ENCODE assay signal across 8 cellular contexts in the genomic region with DNA sequence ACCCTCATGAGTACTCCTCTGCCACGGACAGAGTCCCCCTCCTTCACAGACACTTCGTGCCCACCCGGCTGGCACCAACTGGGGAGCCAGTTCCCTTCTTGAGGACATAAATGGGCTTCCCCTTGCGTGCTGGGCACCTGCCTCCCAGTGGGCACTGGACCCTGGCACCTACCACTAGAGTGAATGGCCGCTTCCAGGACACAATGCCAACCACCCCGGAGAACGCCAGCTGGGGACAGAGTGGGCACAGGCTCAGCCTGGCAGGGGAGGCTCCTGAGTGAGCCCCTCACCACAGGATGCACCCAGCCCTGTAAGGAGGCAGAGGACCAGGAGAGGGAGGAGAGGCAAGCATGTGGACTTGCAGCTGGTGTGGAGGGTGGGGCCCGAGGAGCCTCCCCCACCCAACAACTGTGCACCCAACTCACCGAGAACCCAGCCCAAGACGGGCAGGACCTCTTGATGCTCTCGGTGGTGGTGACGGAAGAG. TPM values are rescaled to one million over a fixed set of nuclear protein-coding genes. Genes with fewer than 3 reads are reported as not detected.
DNase-seq lines count a peak whose midpoint lies in the region; ATAC-seq and TF ChIP-seq lines count a peak whose summit lies in the region.

No MANE protein-coding gene starts in this region.

- H3K9me3 Mint-ChIP-seq in nephron progenitor cell = no peaks in the 10 kb centered on the region

- peak overlapping the region; percentile 83 for H3K27ac ChIP-seq in BLaER1
- peak overlapping the region; percentile 54 to 99 (median 97) for H3K27ac ChIP-seq in dorsolateral prefrontal cortex

- ATAC-seq in HG03159 (IDR thresholded peaks at IDR 0.05; ENCODE audit: unreplicated experiment) = no peak
- no peak for ATAC-seq in HG02588 (IDR thresholded peaks at IDR 0.05; ENCODE audit: unreplicated experiment)

- peak overlapping the region; percentile 86 for H3K4me3 Mint-ChIP-seq in nephron progenitor cell

- no peak overlapping the region for H3K27ac Mint-ChIP-seq in nephron progenitor cell

- peaks cover 33% of the 10 kb centered on the region for H3K36me3 ChIP-seq in BLaER1
- peaks cover 49% of the 10 kb centered on the region for H3K36me3 ChIP-seq in MG63

- H3K4me1 Mint-ChIP-seq in nephron progenitor cell = peaks cover 51% of the 10 kb centered on the region

- H3K4me2 ChIP-seq in BLaER1 = peak overlapping the region; percentile 99

- peak overlapping the region; percentile 82 for H3K9ac ChIP-seq in BLaER1

- DNase-seq in MG63 = peak; percentile 25
- peak in 1 of 10 donors; percentile 45 for DNase-seq in dorsolateral prefrontal cortex
- DNase-seq in nephron progenitor cell = no peak
- DNase-seq in GOT3 (lab: John Stamatoyannopoulos, UW) = no peak
- DNase-seq in NCI-H2171 (lab: John Stamatoyannopoulos, UW) = no peak

- peaks cover 63% of the 10 kb centered on the region for H3K4me1 ChIP-seq in BLaER1

- H3K36me3 Mint-ChIP-seq in nephron progenitor cell (ENCODE audit: low read depth) = peaks cover 16% of the 10 kb centered on the region

- H3K27me3 ChIP-seq in BLaER1 = no peaks in the 10 kb centered on the region
- H3K27me3 ChIP-seq in MG63 = no peaks in the 10 kb centered on the region
- H3K27me3 ChIP-seq in dorsolateral prefrontal cortex = no peaks in the 10 kb centered on the region

- H3K4me3 ChIP-seq in BLaER1 (peak overlapping the region; percentile 77), MG63 (peak overlapping the region; percentile 80), dorsolateral prefrontal cortex (peak overlapping the region; percentile 56 to 96 (median 89))

- H3K9me3 ChIP-seq in BLaER1 (no peaks in the 10 kb centered on the region), MG63 (no peaks in the 10 kb centered on the region)

- intact Hi-C loops in dorsolateral prefrontal cortex (cut with DNase I) = loop anchor here in 1 of 2 donors (5.0 kb wide), 1 partner anchor 68 kb away; the partner anchor contains the start of gene RUSC1

- TF ChIP-seq CTCF in dorsolateral prefrontal cortex (IDR thresholded peaks at IDR 0.05 in 54 of 56, conservative IDR thresholded peaks at IDR 0.05 in 2 of 56; ENCODE audit: low read depth in 1 of 56, partially characterized antibody in 56 of 56) = no peak
- no peak for TF ChIP-seq CTCF in nephron progenitor cell (IDR thresholded peaks at IDR 0.05)

- H3K27me3 Mint-ChIP-seq in nephron progenitor cell (ENCODE audit: low read depth, poor library complexity) = peaks cover 2% of the 10 kb centered on the region

- H4K20me1 ChIP-seq in BLaER1 = 0 out of 2 replicates have a peak, but pooled peaks cover 7% of the 10 kb centered on the region

RNA-seq across cellular contexts. Expression of gene ENTREP3, which starts 1.0 kb away (rescaled TPM):
- 7.7 and 9.2 TPM in 2 replicates for total RNA-seq in MG63 (2014; rRNA removed; shearing (Covaris generic); ENCODE audit: low replicate concordance)
- 10 to 100 TPM; 28.2 to 75.1 (median 42.6) TPM for total RNA-seq in dorsolateral prefrontal cortex

RNA-seq across cellular contexts. Expression of gene SCAMP3, which starts 7.9 kb away (rescaled TPM):
- 116 TPM in 2 replicates for total RNA-seq in MG63 (2014; rRNA removed; shearing (Covaris generic); ENCODE audit: low replicate concordance)
- 10 to 100 TPM; 40.4 to 73.3 (median 49.7) TPM for total RNA-seq in dorsolateral prefrontal cortex

RNA-seq across cellular contexts. Expression of gene CLK2, which starts 19.0 kb away (rescaled TPM):
- total RNA-seq in MG63 (2014; rRNA removed; shearing (Covaris generic); ENCODE audit: low replicate concordance) = 21.8 and 28.3 TPM in 2 replicates
- total RNA-seq in dorsolateral prefrontal cortex = 10 to 100 TPM; 24.7 to 58.5 (median 39.4) TPM

RNA-seq across cellular contexts. Expression of gene HCN3, which starts 23.0 kb away (rescaled TPM):
- total RNA-seq in MG63 (2014; rRNA removed; shearing (Covaris generic); ENCODE audit: low replicate concordance) = 0.10 and 1.2 TPM in 2 replicates
- total RNA-seq in dorsolateral prefrontal cortex = 10 to 100 TPM in 94 of 120 experiments, 1 to 10 TPM in 26; 6.0 to 24.1 (median 11.7) TPM

RNA-seq across cellular contexts. Expression of gene MTX1, which starts 45.8 kb away (rescaled TPM):
- 97.2 and 100 TPM in 2 replicates for total RNA-seq in MG63 (2014; rRNA removed; shearing (Covaris generic); ENCODE audit: low replicate concordance)
- 10 to 100 TPM; 13.5 to 26.7 (median 20.0) TPM for total RNA-seq in dorsolateral prefrontal cortex
